8 cellular contexts compared by ENCODE assay signal in genomic region chr20:33995053-33995816, GRCh38. TPM values are rescaled to one million over a fixed set of nuclear protein-coding genes. Genes with fewer than 3 reads are reported as not detected.
DNase-seq lines count a peak whose midpoint lies in the region; ATAC-seq, FAIRE-seq and TF ChIP-seq lines count a peak whose summit lies in the region.

No MANE protein-coding gene starts in this region.

- DNase-seq in AG10803 (ENCODE audit: low read depth): no peak
- no peak for DNase-seq in activated naive CD8-positive, alpha-beta T cell treated with anti-CD3 and anti-CD28 coated beads, Interleukin-2, amount 10 ng/mL, durations not matched to agents 7 days and 5 days
- no peak for DNase-seq in HepG2 (ENCODE audit: low spot score)
- DNase-seq in tibial nerve (ENCODE audit: low spot score in 2 of 2): peak in 1 of 2 donors; percentile 14
- no peak for DNase-seq in NK-92 treated with Interleukin-12 subunit alpha and Interleukin-12 subunit beta, amount 100 ng/mL, for 24 hours (lab: John Stamatoyannopoulos, UW)
- no peak for DNase-seq in NCI-H345 treated with DMSO at 0.1 percent for 48 hours (lab: John Stamatoyannopoulos, UW; ENCODE audit: unreplicated experiment)

- TF ChIP-seq CTCF in AG10803 (conservative IDR thresholded peaks at IDR 0.05; ENCODE audit: low read length): no peak
- no peak for TF ChIP-seq CTCF in HepG2 (CRISPR knock-in tag; IDR thresholded peaks at IDR 0.05)
- TF ChIP-seq CTCF in tibial nerve (IDR thresholded peaks at IDR 0.05): no peak

- peak overlapping the region; percentile 98 for H3K9ac ChIP-seq in HUES6 (ENCODE audit: low read length)
- H3K9ac ChIP-seq in HepG2 (ENCODE audit: insufficient read depth, low read depth, low read length): peak overlapping the region; percentile 96

- no peak for TF ChIP-seq EP300 in HepG2 (IDR thresholded peaks at IDR 0.05; ENCODE audit: low read depth in 2 of 2, low read length in 2 of 2)
- TF ChIP-seq EP300 in HepG2 (CRISPR knock-in tag; IDR thresholded peaks at IDR 0.05; ENCODE audit: borderline replicate concordance): no peak
- TF ChIP-seq EP300 in tibial nerve (IDR thresholded peaks at IDR 0.05): no peak

- H3K36me3 ChIP-seq in HUES6 (ENCODE audit: control insufficient read depth, insufficient read depth, low read length) (no peaks in the 10 kb centered on the region), HepG2 (replicated peaks in 1 of 2; ENCODE audit: control insufficient read depth in 1 of 2, insufficient read depth in 2 of 2, low read length in 2 of 2) (0 out of 5 replicates have a peak, but pooled peaks cover 1 to 8% of the 10 kb centered on the region in 2 experiments), tibial nerve (no peaks in the 10 kb centered on the region)

- H3K4me1 Mint-ChIP-seq in activated naive CD8-positive, alpha-beta T cell treated with anti-CD3 and anti-CD28 coated beads, Interleukin-2, amount 10 ng/mL, durations not matched to agents 7 days and 5 days: peaks cover 50% of the 10 kb centered on the region

- H3K4me3 Mint-ChIP-seq in activated naive CD8-positive, alpha-beta T cell treated with anti-CD3 and anti-CD28 coated beads, Interleukin-2, amount 10 ng/mL, durations not matched to agents 7 days and 5 days: peak overlapping the region; percentile 99

- H3K27me3 Mint-ChIP-seq in activated naive CD8-positive, alpha-beta T cell treated with anti-CD3 and anti-CD28 coated beads, Interleukin-2, amount 10 ng/mL, durations not matched to agents 7 days and 5 days: no peaks in the 10 kb centered on the region

- WGBS in HepG2 (ENCODE audit: low lambda C conversion rate): 10% methylated on average over 8 of the region's 8 CpGs
- WGBS in tibial nerve, 2 donors: 6 to 15% methylated on average over 8 of the region's 8 CpGs

- peak overlapping the region; percentile 95 for H3K4me2 ChIP-seq in HepG2 (ENCODE audit: low read depth, low read length)

- H3K79me2 ChIP-seq in HepG2 (ENCODE audit: insufficient read depth, low read length): peaks cover 78% of the 10 kb centered on the region

- H3K27me3 ChIP-seq in HUES6 (ENCODE audit: control insufficient read depth, insufficient read depth, low read length) (no peaks in the 10 kb centered on the region), HepG2 (ENCODE audit: control insufficient read depth in 1 of 2, insufficient read depth in 2 of 2, low read length in 2 of 2) (no peaks in the 10 kb centered on the region; a peak in 1 of 5 replicates), tibial nerve (no peaks in the 10 kb centered on the region)

- H3K27ac ChIP-seq in HUES6 (ENCODE audit: low read depth, low read length): no peak overlapping the region
- H3K27ac ChIP-seq in HepG2 (ENCODE audit: extremely low read length, insufficient read depth, low read length): peak overlapping the region; percentile 92
- peak overlapping the region in 3 of 4 donors; percentile 95 to 99 (median 98) for H3K27ac ChIP-seq in tibial nerve

- intact Hi-C loops in HepG2 (cut with micrococcal nuclease; ENCODE audit: unreplicated experiment): loop anchor here (5.0 kb wide), 1 partner anchor 323 kb away; the partner anchor contains the start of gene NECAB3

- H3K4me3 ChIP-seq in AG10803 (ENCODE audit: low read length): peak overlapping the region; percentile 86
- peak overlapping the region; percentile 83 for H3K4me3 ChIP-seq in HUES6 (ENCODE audit: low read depth, low read length)
- H3K4me3 ChIP-seq in HepG2 (replicated peaks in 1 of 3; ENCODE audit: insufficient read depth in 1 of 3, low read depth in 2 of 3, low read length in 3 of 3): peak overlapping the region; percentile 95 to 98 (median 96)
- H3K4me3 ChIP-seq in tibial nerve: peak overlapping the region; percentile 72 to 95 (median 87)

- H3K36me3 Mint-ChIP-seq in activated naive CD8-positive, alpha-beta T cell treated with anti-CD3 and anti-CD28 coated beads, Interleukin-2, amount 10 ng/mL, durations not matched to agents 7 days and 5 days: peaks cover 40% of the 10 kb centered on the region

- no peak for ATAC-seq in activated naive CD8-positive, alpha-beta T cell treated with anti-CD3 and anti-CD28 coated beads, Interleukin-2, amount 10 ng/mL, durations not matched to agents 7 days and 5 days (ENCODE audit: low read depth)
- no peak for ATAC-seq in HepG2
- no peak for ATAC-seq in HG02938 (IDR thresholded peaks at IDR 0.05; ENCODE audit: unreplicated experiment)

- peaks cover 51% of the 10 kb centered on the region for H4K20me1 ChIP-seq in HepG2 (ENCODE audit: insufficient read depth, low read length)

- in situ Hi-C loops in HepG2 (cut with HindIII; ENCODE audit: extremely low pct_ligation_motif_present, low pct_unique_long_range_greater_than_20kb): no loop called here

- no peak for FAIRE-seq in HepG2 (lab: Jason Lieb, UNC)

- H3K9me3 Mint-ChIP-seq in activated naive CD8-positive, alpha-beta T cell treated with anti-CD3 and anti-CD28 coated beads, Interleukin-2, amount 10 ng/mL, durations not matched to agents 7 days and 5 days: no peaks in the 10 kb centered on the region

- BruUV-seq in HepG2 (replicated peaks; lab: Mats Ljungman, UMichigan): TSS peak; percentile 59

- no peak overlapping the region for H2AFZ ChIP-seq in HepG2 (ENCODE audit: low read length)

- peaks cover 30% of the 10 kb centered on the region for H3K4me1 ChIP-seq in HUES6 (ENCODE audit: control insufficient read depth, insufficient read depth, low read length)
- peaks cover 73% of the 10 kb centered on the region for H3K4me1 ChIP-seq in HepG2 (ENCODE audit: insufficient read depth, low read length)
- H3K4me1 ChIP-seq in tibial nerve: peaks cover 3 to 69% (median 50%) of the 10 kb centered on the region in 4 donors

- POLR2A ChIA-PET in activated naive CD8-positive, alpha-beta T cell treated with anti-CD3 and anti-CD28 coated beads, Interleukin-2, amount 10 ng/mL, durations not matched to agents 7 days and 5 days (lab: Charles Lee): interaction anchor here (1.0 to 3.0 kb wide), 4 partner anchors 13 to 184 kb away, joined by 4 to 48 read pairs (median 8); partner anchors contain the start of genes CHMP4B and EIF2S2
- POLR2A ChIA-PET in HepG2 (lab: Yijun Ruan, JAX): interaction anchor here (0.6 to 5.1 kb wide), 5 partner anchors 11 to 1747 kb away, joined by 3 to 315 read pairs (median 3); partner anchors contain the start of gene RBM39

- H3K9me3 ChIP-seq in HUES6 (ENCODE audit: control insufficient read depth, insufficient read depth, low read depth, low read length): no peaks in the 10 kb centered on the region
- no peaks in the 10 kb centered on the region for H3K9me3 ChIP-seq in HepG2 (ENCODE audit: low read length)
- no peaks in the 10 kb centered on the region for H3K9me3 ChIP-seq in tibial nerve

- peak overlapping the region; percentile 72 for H3K27ac Mint-ChIP-seq in activated naive CD8-positive, alpha-beta T cell treated with anti-CD3 and anti-CD28 coated beads, Interleukin-2, amount 10 ng/mL, durations not matched to agents 7 days and 5 days

- TF ChIP-seq RAD21 in HepG2 (CRISPR knock-in tag; IDR thresholded peaks at IDR 0.05): no peak

- CTCF ChIA-PET in HepG2 (lab: Yijun Ruan, JAX; ENCODE audit: low intra/inter-chr PET ratio, low total read pairs): interaction anchor here (0.9 kb wide), 1 partner anchor 27 kb away, joined by 3 read pairs; no protein-coding TSS in a partner anchor

- TF ChIP-seq POLR2A in HepG2 (IDR thresholded peaks at IDR 0.05; ENCODE audit: insufficient read depth in 1 of 2, low read depth in 2 of 2, low read length in 2 of 2) (no peak), tibial nerve (IDR thresholded peaks at IDR 0.05) (no peak)

TF ChIP-seq in HepG2, 621 proteins besides CTCF, POLR2A, EP300 and RAD21 (continues in another document):
- TF ChIP-seq NFYB (CRISPR knock-in tag; IDR thresholded peaks at IDR 0.05) (0 out of 2 replicates have a peak, but pooled peaks have one; percentile 7), ZNF839 (CRISPR knock-in tag; IDR thresholded peaks at IDR 0.05; ENCODE audit: borderline replicate concordance) (no peak; the same call in 1 of the 2 replicates), HIVEP1 (CRISPR knock-in tag; IDR thresholded peaks at IDR 0.05) (no peak), TRIM22 (IDR thresholded peaks at IDR 0.05) (no peak)

RNA-seq across cellular contexts. Expression of gene RALY, which starts 1.5 kb away (rescaled TPM):
- total RNA-seq in activated naive CD8-positive, alpha-beta T cell treated with anti-CD3 and anti-CD28 coated beads, Interleukin-2, amount 10 ng/mL, durations not matched to agents 7 days and 5 days: 100 to 1,000 TPM; 188 to 190 TPM
- total RNA-seq in HepG2 (2016; rRNA removed; fragmentation: Illumina TruSeq; extraction: Trizol) (186 and 213 TPM in 2 replicates), tibial nerve (100 to 1,000 TPM in 1 of 4 donors, 10 to 100 TPM in 3; 69.1 to 107 (median 96.4) TPM)
- 149 TPM in 2 replicates for total RNA-seq in HepG2 (2016; cell fraction: cytosol; rRNA removed; fragmentation: Illumina TruSeq; extraction: Trizol; ENCODE audit: low read depth)
- total RNA-seq in HepG2 (2016; cell fraction: insoluble cytoplasmic fraction; rRNA removed; fragmentation: Illumina TruSeq; extraction: Trizol): 189 and 205 TPM in 2 replicates
- 212 and 253 TPM in 2 replicates for total RNA-seq in HepG2 (2016; cell fraction: membrane; rRNA removed; fragmentation: Illumina TruSeq; extraction: Trizol)
- total RNA-seq in HepG2 (2016; cell fraction: nucleus; rRNA removed; fragmentation: Illumina TruSeq; extraction: Trizol): 108 and 117 TPM in 2 replicates
- 178 and 179 TPM in 2 replicates for polyA plus RNA-seq in HepG2 (2011; rRNA removed)
- polyA plus RNA-seq in HepG2 (2011; cell fraction: cytosol; rRNA removed): 154 and 230 TPM in 2 replicates
- polyA plus RNA-seq in HepG2 (2011; cell fraction: nucleus; rRNA removed): 90.5 and 93.6 TPM in 2 replicates
- polyA plus RNA-seq in HepG2 (2012): 139 and 151 TPM in 2 replicates
- polyA plus RNA-seq in HepG2 (2016; cell fraction: cytosol; fragmentation: Illumina TruSeq; extraction: Trizol; ENCODE audit: low read depth): 205 and 264 TPM in 2 replicates
- 400 and 432 TPM in 2 replicates for polyA plus RNA-seq in HepG2 (2016; cell fraction: insoluble cytoplasmic fraction; fragmentation: Illumina TruSeq; extraction: Trizol; ENCODE audit: low read depth)
- 287 and 342 TPM in 2 replicates for polyA plus RNA-seq in HepG2 (2016; cell fraction: membrane; fragmentation: Illumina TruSeq; extraction: Trizol; ENCODE audit: low read depth)
- 252 and 257 TPM in 2 replicates for polyA plus RNA-seq in HepG2 (2016; cell fraction: nucleus; fragmentation: Illumina TruSeq; extraction: Trizol; ENCODE audit: insufficient read depth, low read depth)
- 148 and 200 TPM in 2 replicates for polyA minus RNA-seq in HepG2 (2011; rRNA and poly(A)+ RNA removed; ENCODE audit: low replicate concordance)
- polyA minus RNA-seq in HepG2 (2011; cell fraction: cytosol; rRNA and poly(A)+ RNA removed): 99.8 and 102 TPM in 2 replicates
- 75.0 and 76.2 TPM in 2 replicates for polyA minus RNA-seq in HepG2 (2011; cell fraction: nucleus; rRNA and poly(A)+ RNA removed)
